1 cellular context compared by ENCODE assay signal in the genomic region with DNA sequence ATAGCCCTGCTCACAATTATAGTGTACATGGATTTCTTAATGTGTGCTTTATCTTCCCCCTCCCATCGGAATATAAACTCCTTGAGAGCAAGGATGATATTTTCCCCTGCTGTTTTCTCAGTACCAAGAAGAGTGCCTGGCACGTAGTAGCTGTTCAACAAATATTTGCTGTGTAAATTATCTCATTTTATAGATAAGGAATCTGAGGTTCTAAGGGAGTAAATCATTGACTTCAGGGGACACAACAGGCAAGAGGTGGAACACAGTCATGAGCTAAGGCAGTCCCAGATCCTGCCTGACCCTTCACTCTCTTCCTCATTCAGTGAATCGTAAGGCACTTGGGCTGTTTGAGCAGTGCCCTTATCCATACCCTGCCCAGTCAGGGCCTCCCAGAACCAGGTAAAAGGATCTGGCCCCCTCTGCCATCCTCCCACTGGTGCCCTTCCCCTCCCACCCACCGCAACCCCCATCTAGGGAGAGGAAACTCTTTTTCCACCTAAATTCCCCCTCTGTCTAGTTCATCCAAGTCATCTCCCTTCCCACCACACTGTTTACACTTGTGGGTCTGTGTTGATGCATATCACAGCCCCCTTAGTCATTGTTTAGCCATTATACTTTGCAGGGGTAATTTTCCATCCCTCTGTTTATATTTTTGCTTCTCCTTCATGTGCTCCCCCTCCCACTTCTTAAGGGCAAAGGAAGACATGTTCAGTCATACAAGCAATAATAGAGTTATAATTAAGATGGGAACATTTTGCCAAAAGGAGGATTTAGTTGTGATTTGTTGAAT.
TF ChIP-seq lines count a peak whose summit lies in the region.

No MANE protein-coding gene starts in this region.

TF ChIP-seq in GM23338, 12 proteins besides CTCF, POLR2A, EP300 and RAD21 (continued from another document):
- TF ChIP-seq, protein P1, sequence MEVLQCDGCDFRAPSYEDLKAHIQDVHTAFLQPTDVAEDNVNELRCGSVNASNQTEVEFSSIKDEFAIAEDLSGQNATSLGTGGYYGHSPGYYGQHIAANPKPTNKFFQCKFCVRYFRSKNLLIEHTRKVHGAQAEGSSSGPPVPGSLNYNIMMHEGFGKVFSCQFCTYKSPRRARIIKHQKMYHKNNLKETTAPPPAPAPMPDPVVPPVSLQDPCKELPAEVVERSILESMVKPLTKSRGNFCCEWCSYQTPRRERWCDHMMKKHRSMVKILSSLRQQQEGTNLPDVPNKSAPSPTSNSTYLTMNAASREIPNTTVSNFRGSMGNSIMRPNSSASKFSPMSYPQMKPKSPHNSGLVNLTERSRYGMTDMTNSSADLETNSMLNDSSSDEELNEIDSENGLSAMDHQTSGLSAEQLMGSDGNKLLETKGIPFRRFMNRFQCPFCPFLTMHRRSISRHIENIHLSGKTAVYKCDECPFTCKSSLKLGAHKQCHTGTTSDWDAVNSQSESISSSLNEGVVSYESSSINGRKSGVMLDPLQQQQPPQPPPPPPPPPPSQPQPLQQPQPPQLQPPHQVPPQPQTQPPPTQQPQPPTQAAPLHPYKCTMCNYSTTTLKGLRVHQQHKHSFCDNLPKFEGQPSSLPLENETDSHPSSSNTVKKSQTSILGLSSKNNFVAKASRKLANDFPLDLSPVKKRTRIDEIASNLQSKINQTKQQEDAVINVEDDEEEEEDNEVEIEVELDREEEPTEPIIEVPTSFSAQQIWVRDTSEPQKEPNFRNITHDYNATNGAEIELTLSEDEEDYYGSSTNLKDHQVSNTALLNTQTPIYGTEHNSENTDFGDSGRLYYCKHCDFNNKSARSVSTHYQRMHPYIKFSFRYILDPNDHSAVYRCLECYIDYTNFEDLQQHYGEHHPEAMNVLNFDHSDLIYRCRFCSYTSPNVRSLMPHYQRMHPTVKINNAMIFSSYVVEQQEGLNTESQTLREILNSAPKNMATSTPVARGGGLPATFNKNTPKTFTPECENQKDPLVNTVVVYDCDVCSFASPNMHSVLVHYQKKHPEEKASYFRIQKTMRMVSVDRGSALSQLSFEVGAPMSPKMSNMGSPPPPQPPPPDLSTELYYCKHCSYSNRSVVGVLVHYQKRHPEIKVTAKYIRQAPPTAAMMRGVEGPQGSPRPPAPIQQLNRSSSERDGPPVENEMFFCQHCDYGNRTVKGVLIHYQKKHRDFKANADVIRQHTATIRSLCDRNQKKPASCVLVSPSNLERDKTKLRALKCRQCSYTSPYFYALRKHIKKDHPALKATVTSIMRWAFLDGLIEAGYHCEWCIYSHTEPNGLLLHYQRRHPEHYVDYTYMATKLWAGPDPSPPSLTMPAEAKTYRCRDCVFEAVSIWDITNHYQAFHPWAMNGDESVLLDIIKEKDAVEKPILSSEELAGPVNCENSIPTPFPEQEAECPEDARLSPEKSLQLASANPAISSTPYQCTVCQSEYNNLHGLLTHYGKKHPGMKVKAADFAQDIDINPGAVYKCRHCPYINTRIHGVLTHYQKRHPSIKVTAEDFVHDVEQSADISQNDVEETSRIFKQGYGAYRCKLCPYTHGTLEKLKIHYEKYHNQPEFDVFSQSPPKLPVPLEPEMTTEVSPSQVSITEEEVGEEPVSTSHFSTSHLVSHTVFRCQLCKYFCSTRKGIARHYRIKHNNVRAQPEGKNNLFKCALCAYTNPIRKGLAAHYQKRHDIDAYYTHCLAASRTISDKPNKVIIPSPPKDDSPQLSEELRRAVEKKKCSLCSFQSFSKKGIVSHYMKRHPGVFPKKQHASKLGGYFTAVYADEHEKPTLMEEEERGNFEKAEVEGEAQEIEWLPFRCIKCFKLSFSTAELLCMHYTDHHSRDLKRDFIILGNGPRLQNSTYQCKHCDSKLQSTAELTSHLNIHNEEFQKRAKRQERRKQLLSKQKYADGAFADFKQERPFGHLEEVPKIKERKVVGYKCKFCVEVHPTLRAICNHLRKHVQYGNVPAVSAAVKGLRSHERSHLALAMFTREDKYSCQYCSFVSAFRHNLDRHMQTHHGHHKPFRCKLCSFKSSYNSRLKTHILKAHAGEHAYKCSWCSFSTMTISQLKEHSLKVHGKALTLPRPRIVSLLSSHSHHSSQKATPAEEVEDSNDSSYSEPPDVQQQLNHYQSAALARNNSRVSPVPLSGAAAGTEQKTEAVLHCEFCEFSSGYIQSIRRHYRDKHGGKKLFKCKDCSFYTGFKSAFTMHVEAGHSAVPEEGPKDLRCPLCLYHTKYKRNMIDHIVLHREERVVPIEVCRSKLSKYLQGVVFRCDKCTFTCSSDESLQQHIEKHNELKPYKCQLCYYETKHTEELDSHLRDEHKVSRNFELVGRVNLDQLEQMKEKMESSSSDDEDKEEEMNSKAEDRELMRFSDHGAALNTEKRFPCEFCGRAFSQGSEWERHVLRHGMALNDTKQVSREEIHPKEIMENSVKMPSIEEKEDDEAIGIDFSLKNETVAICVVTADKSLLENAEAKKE (CRISPR knock-in tag; IDR thresholded peaks at IDR 0.05): no peak
- TF ChIP-seq NANOG (IDR thresholded peaks at IDR 0.05; ENCODE audit: borderline replicate concordance) (no peak), ZNF331 (CRISPR knock-in tag; IDR thresholded peaks at IDR 0.05; ENCODE audit: low read depth) (no peak), STAT1 (IDR thresholded peaks at IDR 0.05; ENCODE audit: unreplicated experiment) (no peak), POLR2AphosphoS5 (IDR thresholded peaks at IDR 0.05; ENCODE audit: low read depth) (no peak), EZH2 (IDR thresholded peaks at IDR 0.05; ENCODE audit: low read depth, unreplicated experiment) (no peak), JUNB (IDR thresholded peaks at IDR 0.05; ENCODE audit: unreplicated experiment) (no peak), ZNF114 (CRISPR knock-in tag; IDR thresholded peaks at IDR 0.05) (no peak), CREB1 (CRISPR knock-in tag; IDR thresholded peaks at IDR 0.05; ENCODE audit: low read depth) (no peak), EZH2phosphoT487 (IDR thresholded peaks at IDR 0.05; ENCODE audit: unreplicated experiment) (no peak)
- TF ChIP-seq, protein P2, sequence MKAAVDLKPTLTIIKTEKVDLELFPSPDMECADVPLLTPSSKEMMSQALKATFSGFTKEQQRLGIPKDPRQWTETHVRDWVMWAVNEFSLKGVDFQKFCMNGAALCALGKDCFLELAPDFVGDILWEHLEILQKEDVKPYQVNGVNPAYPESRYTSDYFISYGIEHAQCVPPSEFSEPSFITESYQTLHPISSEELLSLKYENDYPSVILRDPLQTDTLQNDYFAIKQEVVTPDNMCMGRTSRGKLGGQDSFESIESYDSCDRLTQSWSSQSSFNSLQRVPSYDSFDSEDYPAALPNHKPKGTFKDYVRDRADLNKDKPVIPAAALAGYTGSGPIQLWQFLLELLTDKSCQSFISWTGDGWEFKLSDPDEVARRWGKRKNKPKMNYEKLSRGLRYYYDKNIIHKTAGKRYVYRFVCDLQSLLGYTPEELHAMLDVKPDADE (IDR thresholded peaks at IDR 0.05): no peak
TF ChIP-seq in GM23338: peak in this region for 0.
